Comparison of ENCODE assay signal across 16 cellular contexts in the genomic region with DNA sequence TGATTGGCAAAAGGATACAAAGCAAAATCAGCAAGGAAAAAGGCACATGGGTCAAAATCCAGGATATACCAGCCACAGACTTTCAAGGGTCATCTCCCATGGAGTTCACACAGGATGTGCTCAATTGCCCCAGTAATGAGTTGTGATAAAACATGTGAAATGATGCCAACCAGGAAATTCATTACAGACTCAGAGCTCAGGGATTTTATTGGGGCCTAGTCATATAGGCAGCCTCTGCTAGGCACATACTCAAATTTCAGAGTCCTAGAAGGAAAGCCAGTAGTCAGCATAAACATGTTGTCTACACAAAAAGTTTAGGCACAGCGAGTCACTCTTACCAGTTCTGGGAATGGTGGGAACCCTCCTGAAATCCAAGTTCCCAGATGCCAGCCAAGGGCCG.
DNase-seq lines count a peak whose midpoint lies in the region; ATAC-seq and TF ChIP-seq lines count a peak whose summit lies in the region.
"Had no signal": no experiment of that assay in that cellular context is flagged by ENCODE, and none has a peak within 500 bp of the region (broad histone marks: within the 10 kb centered on the region; RNA-seq: fewer than 3 reads in every experiment).

No MANE protein-coding gene starts in this region.

- H3K4me3 Mint-ChIP-seq in osteocyte (ENCODE audit: unreplicated experiment) = no peak overlapping the region
- H3K4me3 Mint-ChIP-seq: activated naive CD8-positive, alpha-beta T cell; immature natural killer cell had no signal

- DNase-seq in H4 (ENCODE audit: low spot score) = peak; percentile 10
- DNase-seq in RWPE2 (ENCODE audit: low spot score) = no peak
- peak; percentile 9 for DNase-seq in fibroblast of villous mesenchyme (ENCODE audit: low read depth)
- DNase-seq in spleen = no peak
- no peak for DNase-seq in osteocyte (ENCODE audit: extremely low spot score, unreplicated experiment)
- no peak for DNase-seq in uterus
- DNase-seq: immature natural killer cell; KBM-7; NCI-H187; psoas muscle; stimulated activated CD4-positive, alpha-beta T cell treated with anti-CD3 and anti-CD28 coated beads, Interleukin-1b, Interleukin-23, amount 100 ng/mL, for 48 hours had no signal

- H3K36me3 Mint-ChIP-seq in osteocyte (ENCODE audit: unreplicated experiment) = no peaks in the 10 kb centered on the region
- H3K36me3 Mint-ChIP-seq: activated naive CD8-positive, alpha-beta T cell; immature natural killer cell had no signal

- 83 to 100% (median 89%) methylated on average over 2 of the region's 2 CpGs for WGBS in spleen, 5 donors

- H3K27me3 Mint-ChIP-seq in osteocyte (ENCODE audit: unreplicated experiment) = no peaks in the 10 kb centered on the region
- H3K27me3 Mint-ChIP-seq: activated naive CD8-positive, alpha-beta T cell had no signal

- H3K27ac ChIP-seq in ACC112 (ENCODE audit: low read depth, low read length) = no peak overlapping the region
- peak overlapping the region; percentile 19 for H3K27ac ChIP-seq in RWPE2 (ENCODE audit: poor library complexity, severe bottlenecking)
- H3K27ac ChIP-seq in spleen = no peak overlapping the region
- H3K27ac ChIP-seq in uterus = no peak overlapping the region
- H3K27ac ChIP-seq: psoas muscle, SJSA1, vagina had no signal

- H3K27ac Mint-ChIP-seq in osteocyte (ENCODE audit: unreplicated experiment) = no peak overlapping the region
- H3K27ac Mint-ChIP-seq: activated naive CD8-positive, alpha-beta T cell; immature natural killer cell had no signal

- no peak for TF ChIP-seq CTCF in RWPE2 (IDR thresholded peaks at IDR 0.05; ENCODE audit: poor library complexity, severe bottlenecking)
- TF ChIP-seq CTCF in fibroblast of villous mesenchyme (IDR thresholded peaks at IDR 0.05; ENCODE audit: insufficient read depth, low read depth, low read length) = no peak
- TF ChIP-seq CTCF in spleen (IDR thresholded peaks at IDR 0.05 in 8 of 11, conservative IDR thresholded peaks at IDR 0.05 in 3 of 11) = no peak
- TF ChIP-seq CTCF in osteocyte (IDR thresholded peaks at IDR 0.05) = no peak
- no peak for TF ChIP-seq CTCF in uterus (IDR thresholded peaks at IDR 0.05)

- H3K9me3 ChIP-seq in RWPE2 (ENCODE audit: severe bottlenecking) (no peaks in the 10 kb centered on the region), spleen (no peaks in the 10 kb centered on the region), uterus (no peaks in the 10 kb centered on the region)
- H3K9me3 ChIP-seq: psoas muscle, SJSA1, vagina had no signal

- H3K4me1 ChIP-seq in ACC112 (ENCODE audit: control insufficient read depth, insufficient read depth, low read length, unreplicated experiment) = peaks cover 7% of the 10 kb centered on the region
- no peaks in the 10 kb centered on the region for H3K4me1 ChIP-seq in RWPE2 (ENCODE audit: insufficient read depth, poor library complexity, severe bottlenecking)
- peaks cover 0 to 13% (median 6%) of the 10 kb centered on the region in 6 donors for H3K4me1 ChIP-seq in spleen
- H3K4me1 ChIP-seq in uterus = no peaks in the 10 kb centered on the region
- H3K4me1 ChIP-seq: psoas muscle, SJSA1, vagina had no signal

- intact Hi-C loops in spleen (cut with DNase I; ENCODE audit: low total_unique reads) = loop anchor here (2.0 to 5.0 kb wide), 2 partner anchors 167 to 388 kb away; no protein-coding TSS in a partner anchor
- intact Hi-C loops in uterus (cut with DNase I; ENCODE audit: low total_unique reads) = loop anchor here (5.0 kb wide), 1 partner anchor 168 kb away; no protein-coding TSS in a partner anchor

- no peak overlapping the region for H3K4me3 ChIP-seq in ACC112 (ENCODE audit: low read depth, low read length)
- H3K4me3 ChIP-seq in RWPE2 (ENCODE audit: severe bottlenecking) = no peak overlapping the region
- no peak overlapping the region for H3K4me3 ChIP-seq in fibroblast of villous mesenchyme (ENCODE audit: low read depth, low read length)
- H3K4me3 ChIP-seq in spleen = no peak overlapping the region
- H3K4me3 ChIP-seq in uterus = no peak overlapping the region
- H3K4me3 ChIP-seq: psoas muscle, SJSA1, vagina had no signal

- peaks cover 4% of the 10 kb centered on the region for H3K4me1 Mint-ChIP-seq in osteocyte (ENCODE audit: unreplicated experiment)
- H3K4me1 Mint-ChIP-seq: immature natural killer cell had no signal

- H2AFZ ChIP-seq in ACC112 (ENCODE audit: low read length, unreplicated experiment) = peak overlapping the region; percentile 2

- H3K9me3 Mint-ChIP-seq in osteocyte (ENCODE audit: unreplicated experiment) = no peaks in the 10 kb centered on the region
- H3K9me3 Mint-ChIP-seq: immature natural killer cell had no signal

- peak; percentile 66 for ATAC-seq in RWPE2 (ENCODE audit: low read depth)
- ATAC-seq in HG02938 (IDR thresholded peaks at IDR 0.05; ENCODE audit: unreplicated experiment) = no peak
- ATAC-seq: psoas muscle had no signal

- H3K36me3 ChIP-seq in ACC112 (ENCODE audit: insufficient read depth, low read length) = no peaks in the 10 kb centered on the region
- H3K36me3 ChIP-seq in RWPE2 (ENCODE audit: low read depth) = no peaks in the 10 kb centered on the region
- no peaks in the 10 kb centered on the region for H3K36me3 ChIP-seq in spleen
- no peaks in the 10 kb centered on the region for H3K36me3 ChIP-seq in uterus
- H3K36me3 ChIP-seq: SJSA1, vagina had no signal

- TF ChIP-seq POLR2A in spleen (IDR thresholded peaks at IDR 0.05) (no peak), uterus (IDR thresholded peaks at IDR 0.05) (no peak)

- H3K79me2 ChIP-seq in ACC112 (ENCODE audit: control insufficient read depth, insufficient read depth, low read length, unreplicated experiment) = no peaks in the 10 kb centered on the region

- H3K27me3 ChIP-seq in ACC112 (ENCODE audit: insufficient read depth, low read length) (no peaks in the 10 kb centered on the region), RWPE2 (ENCODE audit: insufficient read depth, poor library complexity, severe bottlenecking) (no peaks in the 10 kb centered on the region), spleen (replicated peaks in 1 of 7) (no peaks in the 10 kb centered on the region), uterus (no peaks in the 10 kb centered on the region)
- H3K27me3 ChIP-seq: SJSA1, vagina had no signal

Comparison
In these comparisons a context has a peak if more than half of its experiments do, and no peak if none do; other contexts are left out.
1. DNase-seq: peak in H4 (single experiment) and fibroblast of villous mesenchyme (single experiment); none in RWPE2 (single experiment), spleen (single experiment), osteocyte (single experiment) and uterus (0 of 2).